Comparison of ENCODE assay signal across 22 cellular contexts in genomic region chr4:146245246-146245645, GRCh38. TPM values are rescaled to one million over a fixed set of nuclear protein-coding genes. Genes with fewer than 3 reads are reported as not detected.
DNase-seq lines count a peak whose midpoint lies in the region; ATAC-seq and TF ChIP-seq lines count a peak whose summit lies in the region.
"Had no signal": no experiment of that assay in that cellular context is flagged by ENCODE, and none has a peak within 500 bp of the region (broad histone marks: within the 10 kb centered on the region; RNA-seq: fewer than 3 reads in every experiment).

No MANE protein-coding gene starts in this region.

- WGBS in esophagus muscularis mucosa = 65% methylated on average over 2 of the region's 3 CpGs

- TF ChIP-seq POLR2A in esophagus muscularis mucosa (IDR thresholded peaks at IDR 0.05; ENCODE audit: low read depth) = no peak

- peaks cover 33 to 55% (median 53%) of the 10 kb centered on the region in 4 donors for H3K4me1 ChIP-seq in esophagus muscularis mucosa

- no peak for TF ChIP-seq EP300 in esophagus muscularis mucosa (IDR thresholded peaks at IDR 0.05)

- POLR2A ChIA-PET in activated CD4-positive, alpha-beta memory T cell treated with anti-CD3 and anti-CD28 coated beads, Interleukin-2, amount 10 ng/mL, durations not matched to agents 7 days and 5 days (lab: Charles Lee) = no interaction called here

- ATAC-seq in GM21526 (IDR thresholded peaks at IDR 0.05; ENCODE audit: low FRiP score, unreplicated experiment) = no peak
- ATAC-seq: GM12878, heart left ventricle had no signal

- H3K4me1 Mint-ChIP-seq in activated CD4-positive, alpha-beta memory T cell treated with anti-CD3 and anti-CD28 coated beads, Interleukin-2, amount 10 ng/mL, durations not matched to agents 7 days and 5 days = peaks cover 9% of the 10 kb centered on the region
- H3K4me1 Mint-ChIP-seq in Calu3 (ENCODE audit: low read depth, unreplicated experiment) = peaks cover 10% of the 10 kb centered on the region

- H3K27me3 Mint-ChIP-seq in activated CD4-positive, alpha-beta memory T cell treated with anti-CD3 and anti-CD28 coated beads, Interleukin-2, amount 10 ng/mL, durations not matched to agents 7 days and 5 days = no peaks in the 10 kb centered on the region
- H3K27me3 Mint-ChIP-seq in Calu3 (ENCODE audit: unreplicated experiment) = no peaks in the 10 kb centered on the region

- no peaks in the 10 kb centered on the region for H3K9me3 Mint-ChIP-seq in activated CD4-positive, alpha-beta memory T cell treated with anti-CD3 and anti-CD28 coated beads, Interleukin-2, amount 10 ng/mL, durations not matched to agents 7 days and 5 days
- no peaks in the 10 kb centered on the region for H3K9me3 Mint-ChIP-seq in Calu3 (ENCODE audit: low read depth, unreplicated experiment)
- H3K9me3 Mint-ChIP-seq: CD8-positive, alpha-beta memory T cell had no signal

- CTCF ChIA-PET in activated CD4-positive, alpha-beta memory T cell treated with anti-CD3 and anti-CD28 coated beads, Interleukin-2, amount 10 ng/mL, durations not matched to agents 7 days and 5 days (lab: Charles Lee) = interaction anchor here (0.8 to 1.2 kb wide), 2 partner anchors 14 to 150 kb away, joined by 3 read pairs; no protein-coding TSS in a partner anchor
- CTCF ChIA-PET in Calu3 (lab: Charles Lee) = no interaction called here

- no TSS peak for BruUV-seq in Calu3 (replicated peaks; lab: Mats Ljungman, UMichigan)

- intact Hi-C loops in esophagus muscularis mucosa (cut with DNase I) = no loop called here
- intact Hi-C loops in posterior vena cava (cut with DNase I) = no loop called here
- intact Hi-C loops in Calu3 (cut with micrococcal nuclease; ENCODE audit: unreplicated experiment) = no loop called here

- no peak overlapping the region for H3K4me3 ChIP-seq in esophagus muscularis mucosa
- H3K4me3 ChIP-seq: coronary artery, GM12878, HAP-1, heart left ventricle, SJCRH30 had no signal

- H3K27me3 ChIP-seq in esophagus muscularis mucosa = no peaks in the 10 kb centered on the region
- H3K27me3 ChIP-seq: heart left ventricle, SJCRH30 had no signal

- H3K36me3 ChIP-seq in esophagus muscularis mucosa = no peaks in the 10 kb centered on the region
- H3K36me3 ChIP-seq: HAP-1, heart left ventricle, SJCRH30 had no signal

- no peaks in the 10 kb centered on the region for H3K36me3 Mint-ChIP-seq in activated CD4-positive, alpha-beta memory T cell treated with anti-CD3 and anti-CD28 coated beads, Interleukin-2, amount 10 ng/mL, durations not matched to agents 7 days and 5 days (ENCODE audit: low read depth)
- H3K36me3 Mint-ChIP-seq in Calu3 (ENCODE audit: insufficient read depth, unreplicated experiment) = no peaks in the 10 kb centered on the region

- no peaks in the 10 kb centered on the region for H3K9me3 ChIP-seq in esophagus muscularis mucosa
- H3K9me3 ChIP-seq: HAP-1, heart left ventricle, SJCRH30 had no signal

- no peak overlapping the region for H3K27ac Mint-ChIP-seq in activated CD4-positive, alpha-beta memory T cell treated with anti-CD3 and anti-CD28 coated beads, Interleukin-2, amount 10 ng/mL, durations not matched to agents 7 days and 5 days
- H3K27ac Mint-ChIP-seq in Calu3 (ENCODE audit: unreplicated experiment) = no peak overlapping the region

- no peak overlapping the region for H3K4me3 Mint-ChIP-seq in activated CD4-positive, alpha-beta memory T cell treated with anti-CD3 and anti-CD28 coated beads, Interleukin-2, amount 10 ng/mL, durations not matched to agents 7 days and 5 days
- H3K4me3 Mint-ChIP-seq in Calu3 (ENCODE audit: low read depth, unreplicated experiment) = no peak overlapping the region
- H3K4me3 Mint-ChIP-seq: CD8-positive, alpha-beta memory T cell had no signal

- peak overlapping the region in 1 of 4 donors; percentile 33 for H3K27ac ChIP-seq in esophagus muscularis mucosa (replicated peaks in 1 of 4)
- H3K27ac ChIP-seq: SJCRH30 had no signal

- DNase-seq in NCI-H2196 (lab: John Stamatoyannopoulos, UW; ENCODE audit: unreplicated experiment) (peak; percentile 23), NCI-H2196 treated with DMSO at 0.1 percent for 48 hours (lab: John Stamatoyannopoulos, UW; ENCODE audit: unreplicated experiment) (no peak), M059J (ENCODE audit: low read depth) (peak; percentile 18), esophagus muscularis mucosa (ENCODE audit: extremely low spot score) (peak; percentile 81), posterior vena cava (ENCODE audit: low spot score) (peak; percentile 83), Calu3 (no peak)
- no peak for DNase-seq in activated CD4-positive, alpha-beta memory T cell treated with anti-CD3 and anti-CD28 coated beads, Interleukin-2, amount 10 ng/mL, durations not matched to agents 7 days and 5 days
- DNase-seq: activated CD4-positive, alpha-beta T cell treated with anti-CD3 and anti-CD28 coated beads for 1 hour; activated T-cell treated with anti-CD3 and anti-CD28 coated beads, Interleukin-2, amount 50 U/mL, for 1 hour; amniotic stem cell; CD8-positive, alpha-beta memory T cell; NCI-H1092 treated with DMSO at 0.1 percent for 48 hours; NCI-H345; occipital lobe; SJCRH30; stimulated activated CD4-positive, alpha-beta T cell treated with anti-CD3 and anti-CD28 coated beads, Interleukin-4, amount 100 ng/mL, for 4 hours had no signal

- TF ChIP-seq CTCF in esophagus muscularis mucosa (IDR thresholded peaks at IDR 0.05) = no peak
- no peak for TF ChIP-seq CTCF in Calu3 (IDR thresholded peaks at IDR 0.05; ENCODE audit: unreplicated experiment)

RNA-seq across cellular contexts. Expression of gene REELD1, which starts 30.9 kb away (rescaled TPM):
- not detected in 2 replicates for total RNA-seq in M059J (2014; rRNA removed; shearing (Covaris generic))
- total RNA-seq in esophagus muscularis mucosa = under 1 TPM in 2 of 4 donors, not detected in 2; 0.33 to 0.83 TPM
- total RNA-seq in posterior vena cava = under 1 TPM in 1 of 2 donors, not detected in 1; 0.28 TPM
- not detected for total RNA-seq in activated CD4-positive, alpha-beta memory T cell treated with anti-CD3 and anti-CD28 coated beads, Interleukin-2, amount 10 ng/mL, durations not matched to agents 7 days and 5 days
- total RNA-seq in Calu3 (2022) = 1.2 TPM in 1 of 2 replicates, not detected in the other
- total RNA-seq: A673, occipital lobe, SJCRH30 had no signal

Comparison
In these comparisons a context has a peak if more than half of its experiments do, and no peak if none do; other contexts are left out.
1. DNase-seq: peak in NCI-H2196 (single experiment), M059J (single experiment), esophagus muscularis mucosa (single experiment) and posterior vena cava (single experiment); none in NCI-H2196 treated with DMSO at 0.1 percent for 48 hours (single experiment), activated CD4-positive, alpha-beta memory T cell treated with anti-CD3 and anti-CD28 coated beads, Interleukin-2, amount 10 ng/mL, durations not matched to agents 7 days and 5 days (single experiment) and Calu3 (single experiment).